Comparison of ENCODE assay signal across 1 cellular context in the genomic region with DNA sequence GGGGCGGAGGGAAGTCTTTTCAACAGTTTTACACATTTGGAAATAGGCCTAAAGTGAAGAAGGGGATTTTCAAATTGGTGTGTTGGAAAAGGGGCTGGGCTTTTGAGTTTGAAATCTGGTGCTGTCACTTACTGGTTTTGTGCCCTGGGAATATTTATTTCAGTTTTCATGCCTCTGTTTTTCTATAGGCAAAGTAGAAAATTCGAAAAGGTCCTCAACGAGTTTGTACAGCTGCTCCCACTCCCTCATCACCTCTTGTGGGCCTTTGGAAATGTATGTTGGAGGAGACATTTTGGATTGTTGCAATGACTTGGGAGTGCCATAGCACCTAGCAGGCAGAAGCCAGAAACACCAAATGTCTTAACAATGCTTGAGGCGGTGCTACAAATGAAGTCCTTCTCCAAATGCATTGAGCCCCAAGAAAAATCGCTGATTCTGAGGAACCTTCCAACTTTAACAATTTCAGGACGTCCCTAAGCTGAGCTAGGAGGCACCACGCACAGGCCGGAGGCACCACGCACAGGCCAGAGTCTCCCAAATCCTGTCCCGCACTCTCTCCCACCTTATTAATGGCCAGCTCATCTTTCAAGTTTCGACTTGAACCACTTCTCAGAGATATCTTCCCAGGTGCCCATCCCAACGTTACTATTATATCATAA.
TF ChIP-seq lines count a peak whose summit lies in the region.

No MANE protein-coding gene starts in this region.

TF ChIP-seq in H1, 55 proteins besides CTCF, POLR2A, EP300 and RAD21 (continued from another document):
- TF ChIP-seq, protein P1, sequence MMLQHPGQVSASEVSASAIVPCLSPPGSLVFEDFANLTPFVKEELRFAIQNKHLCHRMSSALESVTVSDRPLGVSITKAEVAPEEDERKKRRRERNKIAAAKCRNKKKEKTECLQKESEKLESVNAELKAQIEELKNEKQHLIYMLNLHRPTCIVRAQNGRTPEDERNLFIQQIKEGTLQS (IDR thresholded peaks at IDR 0.05; ENCODE audit: insufficient read depth, low read depth, low read length) = no peak
